Comparison of ENCODE assay signal across 15 cellular contexts in the genomic region with DNA sequence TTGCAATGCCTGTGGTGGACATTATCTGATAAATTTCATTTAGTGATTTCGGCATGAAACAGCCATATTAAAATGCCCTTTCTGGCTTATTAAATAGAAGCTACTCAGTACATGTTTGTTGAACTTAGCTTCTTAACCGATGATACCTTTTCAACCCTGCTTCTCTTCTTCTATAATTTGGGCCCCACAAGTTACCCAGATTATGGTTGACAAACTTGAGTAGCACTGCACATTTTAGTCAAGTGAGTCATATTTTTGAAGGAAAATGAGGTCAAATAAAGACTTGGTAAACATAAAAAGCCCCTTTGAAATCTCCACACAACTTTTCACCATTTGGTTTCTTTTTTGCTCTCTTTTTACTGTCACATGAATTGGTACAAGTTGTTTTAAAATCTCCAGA. TPM values are rescaled to one million over a fixed set of nuclear protein-coding genes. Genes with fewer than 3 reads are reported as not detected.
DNase-seq lines count a peak whose midpoint lies in the region; ATAC-seq, FAIRE-seq and TF ChIP-seq lines count a peak whose summit lies in the region.
"Had no signal": no experiment of that assay in that cellular context is flagged by ENCODE, and none has a peak within 500 bp of the region (broad histone marks: within the 10 kb centered on the region; RNA-seq: fewer than 3 reads in every experiment).

No MANE protein-coding gene starts in this region.

- H3K9me3 ChIP-seq in SJSA1 (replicated peaks) = no peaks in the 10 kb centered on the region
- no peaks in the 10 kb centered on the region for H3K9me3 ChIP-seq in endothelial cell of umbilical vein (replicated peaks; ENCODE audit: control insufficient read depth, insufficient read depth, low read length)
- H3K9me3 ChIP-seq in skeletal muscle satellite cell (replicated peaks; ENCODE audit: low read length) = no peaks in the 10 kb centered on the region
- H3K9me3 ChIP-seq: prostate gland had no signal

- CTCF ChIA-PET in endothelial cell of umbilical vein (lab: Charles Lee) = interaction anchor here (1.0 to 3.4 kb wide), 9 partner anchors 8 to 101 kb away, joined by 3 to 24 read pairs (median 7); partner anchors contain the start of genes DNAJB4 and FUBP1

- no peaks in the 10 kb centered on the region for H3K27me3 Mint-ChIP-seq in type B pancreatic cell
- H3K27me3 Mint-ChIP-seq: CD4-positive, alpha-beta T cell had no signal

- H3K27ac ChIP-seq in SJSA1 = peak overlapping the region; percentile 19
- H3K27ac ChIP-seq in endothelial cell of umbilical vein (ENCODE audit: insufficient read depth, low read depth, low read length) = peak overlapping the region; percentile 91
- H3K27ac ChIP-seq: prostate gland had no signal

- no peak for ATAC-seq in HG03159 (IDR thresholded peaks at IDR 0.05; ENCODE audit: unreplicated experiment)

- no peaks in the 10 kb centered on the region for H3K9me1 ChIP-seq in endothelial cell of umbilical vein (replicated peaks; ENCODE audit: control insufficient read depth, extremely low read depth, insufficient read depth, low read length)

- peak; percentile 47 for FAIRE-seq in endothelial cell of umbilical vein (lab: Jason Lieb, UNC)

- dilution Hi-C loops in endothelial cell of umbilical vein (cut with MboI; ENCODE audit: extremely low pct_ligation_motif_present, low sequenced_read_pairs) = no loop called here

- H3K4me1 ChIP-seq in SJSA1 (replicated peaks) (peaks cover 44% of the 10 kb centered on the region), endothelial cell of umbilical vein (ENCODE audit: control insufficient read depth, extremely low read depth, insufficient read depth, low read length) (peaks cover 64% of the 10 kb centered on the region), skeletal muscle satellite cell (ENCODE audit: control insufficient read depth, insufficient read depth, low read length) (peaks cover 37% of the 10 kb centered on the region)
- H3K4me1 ChIP-seq: prostate gland had no signal

- POLR2A ChIA-PET in endothelial cell of umbilical vein (lab: Charles Lee) = interaction anchor here (0.6 to 2.4 kb wide), 4 partner anchors 17 to 101 kb away, joined by 3 to 29 read pairs (median 9); partner anchors contain the start of genes DNAJB4 and FUBP1

- H3K4me3 Mint-ChIP-seq in type B pancreatic cell = no peak overlapping the region
- H3K4me3 Mint-ChIP-seq: CD4-positive, alpha-beta T cell had no signal

- H3K9ac ChIP-seq in endothelial cell of umbilical vein (replicated peaks; ENCODE audit: extremely low read depth, insufficient read depth, low read length) (peak overlapping the region; percentile 60), skeletal muscle satellite cell (ENCODE audit: low read depth, low read length) (peak overlapping the region; percentile 74)

- TF ChIP-seq POLR2A in endothelial cell of umbilical vein (IDR thresholded peaks at IDR 0.05; ENCODE audit: low read depth, low read length) = no peak

- intact Hi-C loops in endothelial cell of umbilical vein (cut with micrococcal nuclease) = loop anchor here (1.0 kb wide), 1 partner anchor 22 kb away; no protein-coding TSS in a partner anchor

- H3K27me3 ChIP-seq in SJSA1 (replicated peaks) (no peaks in the 10 kb centered on the region), endothelial cell of umbilical vein (ENCODE audit: control insufficient read depth in 2 of 2, insufficient read depth in 2 of 2, low read length in 2 of 2) (no peaks in the 10 kb centered on the region), skeletal muscle satellite cell (ENCODE audit: control insufficient read depth, insufficient read depth, low read length) (no peaks in the 10 kb centered on the region)

- BruUV-seq in endothelial cell of umbilical vein (replicated peaks; lab: Mats Ljungman, UMichigan) = no TSS peak

- H3K36me3 ChIP-seq in SJSA1 = no peaks in the 10 kb centered on the region
- no peaks in the 10 kb centered on the region for H3K36me3 ChIP-seq in endothelial cell of umbilical vein (ENCODE audit: control insufficient read depth in 2 of 2, extremely low read depth in 1 of 2, insufficient read depth in 2 of 2, low read length in 2 of 2)
- no peaks in the 10 kb centered on the region for H3K36me3 ChIP-seq in skeletal muscle satellite cell (ENCODE audit: insufficient read depth, low read length)
- H3K36me3 ChIP-seq: prostate gland had no signal

- TF ChIP-seq CTCF in endothelial cell of umbilical vein (IDR thresholded peaks at IDR 0.05; ENCODE audit: extremely low read depth in 1 of 2, insufficient read depth in 1 of 2, low read depth in 1 of 2, low read length in 2 of 2) (no peak), type B pancreatic cell (conservative IDR thresholded peaks at IDR 0.05) (no peak)

- H2AFZ ChIP-seq in endothelial cell of umbilical vein (ENCODE audit: low read depth, low read length) = peak overlapping the region; percentile 50

- no peaks in the 10 kb centered on the region for H4K20me1 ChIP-seq in endothelial cell of umbilical vein (replicated peaks; ENCODE audit: control insufficient read depth, extremely low read depth, insufficient read depth, low read length)

- DNase-seq in HCEC 1CT (peak; percentile 42), SJSA1 (ENCODE audit: low read depth in 1 of 2, low spot score in 2 of 2) (peak in 1 of 2 experiments; percentile 68), endothelial cell of umbilical vein (ENCODE audit: low read depth, low spot score) (peak; percentile 73), amygdala (lab: John Stamatoyannopoulos, UW) (no peak), type B pancreatic cell (ENCODE audit: extremely low spot score, unreplicated experiment) (no peak)
- DNase-seq: activated T-cell treated with anti-CD3 and anti-CD28 coated beads, Interleukin-2, amount 50 U/mL, for 1 hour; CD4-positive, alpha-beta T cell; GOT3; NCI-H1417; stimulated activated CD4-positive, alpha-beta T cell treated with anti-CD3 and anti-CD28 coated beads, Interleukin-4, amount 100 ng/mL, for 1 hour had no signal

- H3K79me2 ChIP-seq in endothelial cell of umbilical vein (ENCODE audit: control insufficient read depth, insufficient read depth, low read length) = no peaks in the 10 kb centered on the region

- no peaks in the 10 kb centered on the region for H3K36me3 Mint-ChIP-seq in type B pancreatic cell

- H3K4me1 Mint-ChIP-seq in type B pancreatic cell (ENCODE audit: unreplicated experiment) = peaks cover 9% of the 10 kb centered on the region

- H3K9me3 Mint-ChIP-seq in type B pancreatic cell = no peaks in the 10 kb centered on the region
- H3K9me3 Mint-ChIP-seq: CD4-positive, alpha-beta T cell had no signal

- H3K27ac Mint-ChIP-seq in type B pancreatic cell = no peak overlapping the region
- H3K27ac Mint-ChIP-seq: CD4-positive, alpha-beta T cell had no signal

- H3K4me3 ChIP-seq in SJSA1 (no peak overlapping the region), endothelial cell of umbilical vein (replicated peaks in 1 of 3; ENCODE audit: insufficient read depth in 1 of 3, low read depth in 1 of 3, low read length in 3 of 3) (no peak overlapping the region), skeletal muscle satellite cell (ENCODE audit: low read length) (no peak overlapping the region)
- H3K4me3 ChIP-seq: prostate gland had no signal

- peak overlapping the region; percentile 54 for H3K4me2 ChIP-seq in endothelial cell of umbilical vein (ENCODE audit: insufficient read depth, low read length)
- H3K4me2 ChIP-seq in skeletal muscle satellite cell (ENCODE audit: low read length) = peak overlapping the region; percentile 44

TF ChIP-seq in endothelial cell of umbilical vein, 7 proteins besides CTCF, POLR2A, EP300 and RAD21:
- TF ChIP-seq, protein P1, sequence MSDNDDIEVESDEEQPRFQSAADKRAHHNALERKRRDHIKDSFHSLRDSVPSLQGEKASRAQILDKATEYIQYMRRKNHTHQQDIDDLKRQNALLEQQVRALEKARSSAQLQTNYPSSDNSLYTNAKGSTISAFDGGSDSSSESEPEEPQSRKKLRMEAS (IDR thresholded peaks at IDR 0.05; ENCODE audit: insufficient read depth, insufficient read length) = no peak
- TF ChIP-seq GATA2 (IDR thresholded peaks at IDR 0.05; ENCODE audit: insufficient read depth, insufficient read length, low read depth, low read length) (peak; percentile 31), FOS (IDR thresholded peaks at IDR 0.05; ENCODE audit: borderline replicate concordance, insufficient read depth, low read length) (peak; percentile 77), JUN (IDR thresholded peaks at IDR 0.05; ENCODE audit: borderline replicate concordance, insufficient read depth, insufficient read length, low read depth) (peak; percentile 62), EZH2 (IDR thresholded peaks at IDR 0.05; ENCODE audit: borderline replicate concordance, low read depth, low read length, severe bottlenecking) (no peak), MYC (IDR thresholded peaks at IDR 0.05; ENCODE audit: low read depth, low read length) (no peak)

RNA-seq across cellular contexts. Expression of gene GIPC2, which starts 33.8 kb away (rescaled TPM):
- 0.13 TPM in 1 of 2 replicates, not detected in the other for total RNA-seq in SJSA1 (2014; rRNA removed; shearing (Covaris generic))
- total RNA-seq in endothelial cell of umbilical vein (7.7 and 9.6 TPM in 2 replicates), type B pancreatic cell (ENCODE audit: low replicate concordance) (2.9 and 4.8 TPM in 2 replicates)
- polyA plus RNA-seq in endothelial cell of umbilical vein = 2.1 and 2.8 TPM in 2 replicates
- polyA plus RNA-seq in endothelial cell of umbilical vein (2011; cell fraction: cytosol; rRNA removed) = 2.9 and 3.1 TPM in 2 replicates
- polyA plus RNA-seq in endothelial cell of umbilical vein (2011; cell fraction: nucleus; rRNA removed) = 2.8 and 3.6 TPM in 2 replicates
- polyA plus RNA-seq in endothelial cell of umbilical vein (2012) = 1.4 and 2.8 TPM in 2 replicates
- 4.6 and 5.6 TPM in 2 replicates for polyA minus RNA-seq in endothelial cell of umbilical vein
- not detected for polyA minus RNA-seq in endothelial cell of umbilical vein (2011; cell fraction: cytosol; rRNA and poly(A)+ RNA removed)
- 13.6 and 15.2 TPM in 2 replicates for polyA minus RNA-seq in endothelial cell of umbilical vein (2011; cell fraction: nucleus; rRNA and poly(A)+ RNA removed)
- 0.25 and 0.66 TPM in 2 replicates for total RNA-seq in skeletal muscle satellite cell (2012; rRNA removed)
- total RNA-seq: CD4-positive, alpha-beta T cell; NCI-H460; OCI-LY7 had no signal

Comparison
In these comparisons a context has a peak if more than half of its experiments do, and no peak if none do; other contexts are left out.
1. DNase-seq: peak in HCEC 1CT (single experiment) and endothelial cell of umbilical vein (single experiment); none in amygdala (0 of 56) and type B pancreatic cell (single experiment).